In the genomic region with DNA sequence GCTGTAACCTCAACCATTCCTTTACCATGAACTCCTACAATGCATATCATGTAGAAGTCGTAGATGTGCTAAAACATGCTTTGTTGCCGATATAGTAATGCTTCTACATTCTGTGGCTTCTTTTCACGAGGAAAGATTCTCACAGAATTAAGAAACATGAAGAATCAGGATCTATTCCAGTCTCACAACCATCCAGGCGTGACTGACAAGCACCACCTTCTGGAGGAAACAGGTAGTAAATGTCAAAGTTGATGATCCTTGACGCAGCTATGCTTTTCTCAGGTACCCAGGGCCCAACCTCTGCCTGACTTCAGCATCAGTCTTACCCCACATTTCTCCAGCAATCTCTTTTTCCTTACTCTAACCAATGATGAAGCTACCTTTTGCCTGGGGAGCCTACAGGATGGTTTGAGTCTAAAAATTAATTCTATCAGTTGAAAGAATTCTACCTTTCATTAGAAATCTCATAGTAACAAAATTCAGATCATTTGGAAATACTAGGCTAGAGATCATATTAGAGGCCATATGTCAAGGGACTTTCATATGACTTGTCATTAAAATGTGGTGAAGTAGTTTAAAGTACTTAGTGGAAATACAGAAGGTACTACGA, we compare ENCODE assay signal across 8 cellular contexts.
DNase-seq lines count a peak whose midpoint lies in the region; ATAC-seq and TF ChIP-seq lines count a peak whose summit lies in the region.

No MANE protein-coding gene starts in this region.

- no peak overlapping the region for H3K27ac Mint-ChIP-seq in Calu3 (ENCODE audit: unreplicated experiment)

- no TSS peak for BruUV-seq in Calu3 (replicated peaks; lab: Mats Ljungman, UMichigan)

- 72% methylated on average over 6 of the region's 6 CpGs for WGBS in esophagus muscularis mucosa
- WGBS in stomach, 5 donors = 39 to 60% (median 52%) methylated on average over 6 of the region's 6 CpGs

- H3K9me3 ChIP-seq in esophagus muscularis mucosa = no peaks in the 10 kb centered on the region
- H3K9me3 ChIP-seq in stomach = no peaks in the 10 kb centered on the region

- H3K4me3 Mint-ChIP-seq in Calu3 (ENCODE audit: low read depth, unreplicated experiment) = no peak overlapping the region

- H3K27me3 ChIP-seq in esophagus muscularis mucosa = no peaks in the 10 kb centered on the region
- no peaks in the 10 kb centered on the region for H3K27me3 ChIP-seq in stomach

- H3K27ac ChIP-seq in esophagus muscularis mucosa (replicated peaks in 1 of 4) (peak overlapping the region in 1 of 4 donors; percentile 12), stomach (no peak overlapping the region)

- TF ChIP-seq POLR2A in esophagus muscularis mucosa (IDR thresholded peaks at IDR 0.05; ENCODE audit: low read depth) (no peak), stomach (IDR thresholded peaks at IDR 0.05) (no peak)

- TF ChIP-seq CTCF in Calu3 (IDR thresholded peaks at IDR 0.05; ENCODE audit: unreplicated experiment) (peak; percentile 66), esophagus muscularis mucosa (IDR thresholded peaks at IDR 0.05) (peak; percentile 44 to 60 (median 47)), stomach (IDR thresholded peaks at IDR 0.05) (peak in 4 of 7 experiments; percentile 22 to 47 (median 40)), GM10266 (IDR thresholded peaks at IDR 0.05; ENCODE audit: control insufficient read depth, insufficient read depth, low read depth, missing control alignments) (no peak)

- intact Hi-C loops in Calu3 (cut with micrococcal nuclease; ENCODE audit: unreplicated experiment) = loop anchor here (1.0 to 10.0 kb wide), 4 partner anchors 123 to 1013 kb away; a partner anchor contains a TSS
- intact Hi-C loops in esophagus muscularis mucosa (cut with DNase I) = loop anchor here (5.0 to 10.0 kb wide), 3 partner anchors 123 to 1018 kb away; a partner anchor contains a TSS
- intact Hi-C loops in stomach (cut with DNase I; ENCODE audit: low total_unique reads) = no loop called here
- intact Hi-C loops in posterior cingulate gyrus (cut with DNase I) = no loop called here

- H3K36me3 Mint-ChIP-seq in Calu3 (ENCODE audit: insufficient read depth, unreplicated experiment) = no peaks in the 10 kb centered on the region

- H3K9me3 Mint-ChIP-seq in Calu3 (ENCODE audit: low read depth, unreplicated experiment) = no peaks in the 10 kb centered on the region

- peaks cover 23% of the 10 kb centered on the region for H3K4me1 Mint-ChIP-seq in Calu3 (ENCODE audit: low read depth, unreplicated experiment)

- CTCF ChIA-PET in Calu3 (lab: Charles Lee) = interaction anchor here (0.9 to 1.5 kb wide), 5 partner anchors 9 to 1015 kb away, joined by 3 to 4 read pairs (median 4); no protein-coding TSS in a partner anchor

- TF ChIP-seq EP300 in esophagus muscularis mucosa (IDR thresholded peaks at IDR 0.05) = no peak
- no peak for TF ChIP-seq EP300 in stomach (IDR thresholded peaks at IDR 0.05)

- H3K4me1 ChIP-seq in esophagus muscularis mucosa (peaks cover 6 to 36% (median 30%) of the 10 kb centered on the region in 4 donors), stomach (peaks cover 0 to 10% (median 8%) of the 10 kb centered on the region in 4 donors)

- H3K36me3 ChIP-seq in esophagus muscularis mucosa = no peaks in the 10 kb centered on the region
- H3K36me3 ChIP-seq in stomach = no peaks in the 10 kb centered on the region

- DNase-seq in Calu3 (peak; percentile 64), NCI-H524 treated with DMSO at 0.1 percent for 48 hours (lab: John Stamatoyannopoulos, UW) (peak; percentile 8), esophagus muscularis mucosa (ENCODE audit: extremely low spot score) (no peak), stomach (peak; percentile 27), posterior cingulate gyrus (no peak), GM10266 (ENCODE audit: extremely low spot score) (no peak), cortex of kidney (lab: John Stamatoyannopoulos, UW) (no peak)

- H3K4me3 ChIP-seq in esophagus muscularis mucosa = no peak overlapping the region
- H3K4me3 ChIP-seq in stomach = no peak overlapping the region

- H3K27me3 Mint-ChIP-seq in Calu3 (ENCODE audit: unreplicated experiment) = no peaks in the 10 kb centered on the region

- peak; percentile 63 for ATAC-seq in GM21526 (IDR thresholded peaks at IDR 0.05; ENCODE audit: low FRiP score, unreplicated experiment)

Comparison
In these comparisons a context has a peak if more than half of its experiments do, and no peak if none do; other contexts are left out.
1. DNase-seq: peak in Calu3 (single experiment), NCI-H524 treated with DMSO at 0.1 percent for 48 hours (single experiment) and stomach (single experiment); none in esophagus muscularis mucosa (single experiment), posterior cingulate gyrus (0 of 10), GM10266 (single experiment) and cortex of kidney (single experiment).
2. intact Hi-C loops: an anchor here in Calu3 (1.0 to 10.0 kb wide) and esophagus muscularis mucosa (5.0 to 10.0 kb wide); none called in stomach and posterior cingulate gyrus.